ENCODE assay signal across 1 cellular context in genomic region chr12:57849447-57849846, GRCh38. TPM values are rescaled to one million over a fixed set of nuclear protein-coding genes. Genes with fewer than 3 reads are reported as not detected.
"Had no signal": no experiment of that assay in that cellular context is flagged by ENCODE, and none has a peak within 500 bp of the region (broad histone marks: within the 10 kb centered on the region; RNA-seq: fewer than 3 reads in every experiment).

No MANE protein-coding gene starts in this region.

RNA-seq across cellular contexts. Expression of gene AVIL, which starts 30.9 kb away (rescaled TPM):
- total RNA-seq: epithelial cell of proximal tubule had no signal
